ENCODE assay signal across 20 cellular contexts in genomic region chr17:27608330-27609230, GRCh38. TPM values are rescaled to one million over a fixed set of nuclear protein-coding genes. Genes with fewer than 3 reads are reported as not detected.
DNase-seq lines count a peak whose midpoint lies in the region; ATAC-seq lines count a peak whose summit lies in the region.
"Had no signal": no experiment of that assay in that cellular context is flagged by ENCODE, and none has a peak within 500 bp of the region (broad histone marks: within the 10 kb centered on the region; RNA-seq: fewer than 3 reads in every experiment).

No MANE protein-coding gene starts in this region.

- H3K36me3 Mint-ChIP-seq in activated T-cell treated with anti-CD3 and anti-CD28 coated beads, Interleukin-2, amount 50 U/mL, for 72 hours (ENCODE audit: insufficient read depth in 2 of 2), result peaks cover 3 to 22% of the 10 kb centered on the region in 2 donors
- H3K36me3 Mint-ChIP-seq in activated naive CD8-positive, alpha-beta T cell treated with anti-CD3 and anti-CD28 coated beads, Interleukin-2, amount 50 U/mL, for 24 hours (ENCODE audit: low read depth), result peaks cover 62% of the 10 kb centered on the region

- H3K9me3 Mint-ChIP-seq in activated T-cell treated with anti-CD3 and anti-CD28 coated beads, Interleukin-2, amount 50 U/mL, for 72 hours, result no peaks in the 10 kb centered on the region
- H3K9me3 Mint-ChIP-seq in activated naive CD8-positive, alpha-beta T cell treated with anti-CD3 and anti-CD28 coated beads, Interleukin-2, amount 50 U/mL, for 24 hours, result no peaks in the 10 kb centered on the region
- H3K9me3 Mint-ChIP-seq: H9; naive thymus-derived CD8-positive, alpha-beta T cell; type B pancreatic cell had no signal

- no peaks in the 10 kb centered on the region for H3K27me3 Mint-ChIP-seq in activated T-cell treated with anti-CD3 and anti-CD28 coated beads, Interleukin-2, amount 50 U/mL, for 72 hours (ENCODE audit: low read depth)
- H3K27me3 Mint-ChIP-seq in activated naive CD8-positive, alpha-beta T cell treated with anti-CD3 and anti-CD28 coated beads, Interleukin-2, amount 50 U/mL, for 24 hours, result no peaks in the 10 kb centered on the region
- H3K27me3 Mint-ChIP-seq: naive thymus-derived CD8-positive, alpha-beta T cell; T-helper 17 cell; type B pancreatic cell had no signal

- peak; percentile 43 to 66 for ATAC-seq in activated T-cell treated with anti-CD3 and anti-CD28 coated beads, Interleukin-2, amount 50 U/mL, for 72 hours (replicated peaks in 1 of 2)
- ATAC-seq in HG02610 (IDR thresholded peaks at IDR 0.05; ENCODE audit: unreplicated experiment) (peak; percentile 58), GM21381 (IDR thresholded peaks at IDR 0.05; ENCODE audit: unreplicated experiment) (no peak)
- peak; percentile 69 for ATAC-seq in activated naive CD8-positive, alpha-beta T cell treated with anti-CD3 and anti-CD28 coated beads, Interleukin-2, amount 50 U/mL, for 24 hours
- ATAC-seq: naive thymus-derived CD8-positive, alpha-beta T cell; T-helper 17 cell had no signal

- H3K4me1 Mint-ChIP-seq in activated T-cell treated with anti-CD3 and anti-CD28 coated beads, Interleukin-2, amount 50 U/mL, for 72 hours (ENCODE audit: low read depth), result peaks cover 25% of the 10 kb centered on the region
- H3K4me1 Mint-ChIP-seq in activated naive CD8-positive, alpha-beta T cell treated with anti-CD3 and anti-CD28 coated beads, Interleukin-2, amount 50 U/mL, for 24 hours, result peaks cover 16% of the 10 kb centered on the region
- H3K4me1 Mint-ChIP-seq: H9; naive thymus-derived CD8-positive, alpha-beta T cell had no signal

- H3K27ac Mint-ChIP-seq in activated T-cell treated with anti-CD3 and anti-CD28 coated beads, Interleukin-2, amount 50 U/mL, for 72 hours, result no peak overlapping the region
- peak overlapping the region; percentile 36 for H3K27ac Mint-ChIP-seq in activated naive CD8-positive, alpha-beta T cell treated with anti-CD3 and anti-CD28 coated beads, Interleukin-2, amount 50 U/mL, for 24 hours
- H3K27ac Mint-ChIP-seq: T-helper 17 cell, type B pancreatic cell had no signal

- no peak overlapping the region for H3K4me3 Mint-ChIP-seq in activated T-cell treated with anti-CD3 and anti-CD28 coated beads, Interleukin-2, amount 50 U/mL, for 72 hours
- H3K4me3 Mint-ChIP-seq in activated naive CD8-positive, alpha-beta T cell treated with anti-CD3 and anti-CD28 coated beads, Interleukin-2, amount 50 U/mL, for 24 hours, result no peak overlapping the region
- H3K4me3 Mint-ChIP-seq: H9; naive thymus-derived CD8-positive, alpha-beta T cell; T-helper 17 cell; type B pancreatic cell had no signal

- no peak for DNase-seq in activated T-cell treated with anti-CD3 and anti-CD28 coated beads, Interleukin-2, amount 50 U/mL, for 72 hours
- DNase-seq in activated T-cell treated with anti-CD3 and anti-CD28 coated beads, Interleukin-2, amount 50 U/mL, for 1 hour, result no peak
- DNase-seq in activated naive CD8-positive, alpha-beta T cell treated with anti-CD3 and anti-CD28 coated beads, Interleukin-2, amount 50 U/mL, for 24 hours, result no peak
- DNase-seq in stimulated activated CD8-positive, alpha-beta memory T cell treated with anti-CD3 and anti-CD28 coated beads, Interleukin-4, amount 100 ng/mL, for 48 hours, result peak; percentile 46
- no peak for DNase-seq in CD1c-positive myeloid dendritic cell (ENCODE audit: extremely low spot score)
- DNase-seq: amniotic stem cell, COR-L47, esophagus squamous epithelium, left cardiac atrium, NCI-H1417 treated with DMSO at 0.1 percent for 48 hours, NCI-H524 treated with DMSO at 0.1 percent for 48 hours, pancreas, Right ventricle myocardium superior, sigmoid colon, T-helper 17 cell had no signal

RNA-seq across cellular contexts. Expression of gene LGALS9, which starts 22.4 kb away (rescaled TPM):
- 10 to 100 TPM; 44.8 to 46.3 TPM for total RNA-seq in activated T-cell treated with anti-CD3 and anti-CD28 coated beads, Interleukin-2, amount 50 U/mL, for 72 hours
